In the genomic region with DNA sequence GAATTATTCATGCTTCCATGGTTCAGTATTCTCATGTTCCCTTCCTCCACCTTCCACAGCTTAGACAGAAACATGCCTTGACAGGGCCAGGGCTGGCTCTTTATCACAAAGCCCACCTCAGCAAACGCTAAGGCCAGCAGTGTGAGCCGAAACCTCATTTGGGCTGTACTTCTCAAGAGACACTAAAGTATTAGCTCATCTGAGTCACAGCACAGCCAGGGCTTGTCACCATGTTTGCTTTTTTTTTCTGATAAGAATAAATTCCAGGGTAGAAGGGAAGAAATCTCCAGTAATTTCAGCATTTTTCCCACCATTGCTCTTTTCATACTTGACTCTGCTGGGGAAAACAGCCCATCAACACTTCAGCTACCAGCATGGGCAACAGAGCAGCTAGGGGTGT, we compare ENCODE assay signal across 34 cellular contexts.
DNase-seq lines count a peak whose midpoint lies in the region; ATAC-seq and TF ChIP-seq lines count a peak whose summit lies in the region.
"Had no signal": no experiment of that assay in that cellular context is flagged by ENCODE, and none has a peak within 500 bp of the region (broad histone marks: within the 10 kb centered on the region; RNA-seq: fewer than 3 reads in every experiment).

No MANE protein-coding gene starts in this region.

- H3K27me3 Mint-ChIP-seq in progenitor cell of endocrine pancreas: peaks cover 21% of the 10 kb centered on the region

- no peak overlapping the region for H3K4me3 Mint-ChIP-seq in progenitor cell of endocrine pancreas (ENCODE audit: low read depth)
- H3K4me3 Mint-ChIP-seq: activated naive CD4-positive, alpha-beta T cell treated with anti-CD3 and anti-CD28 coated beads for 36 hours; CD8-positive, alpha-beta memory T cell; naive B cell; T-helper 17 cell had no signal

- H3K27me3 ChIP-seq in stomach (no peaks in the 10 kb centered on the region), prostate gland (replicated peaks; ENCODE audit: insufficient read depth) (peaks cover 3% of the 10 kb centered on the region)
- H3K27me3 ChIP-seq: adrenal gland, BE2C, neutrophil, tibial nerve had no signal

- H3K27ac ChIP-seq in stomach: no peak overlapping the region
- H3K27ac ChIP-seq in prostate gland: no peak overlapping the region
- H3K27ac ChIP-seq: adrenal gland, epithelial cell of prostate, neutrophil, psoas muscle, SK-N-MC, tibial nerve had no signal

- H3K36me3 ChIP-seq in stomach (no peaks in the 10 kb centered on the region), prostate gland (no peaks in the 10 kb centered on the region)
- H3K36me3 ChIP-seq: adrenal gland, BE2C, neutrophil, tibial nerve had no signal

- DNase-seq in ELR (ENCODE audit: low read depth) (peak; percentile 52), fibroblast of the aortic adventitia (ENCODE audit: low read depth) (peak; percentile 52), progenitor cell of endocrine pancreas (ENCODE audit: low spot score, unreplicated experiment) (no peak), stomach (no peak), prostate gland (ENCODE audit: low spot score) (no peak), DMS 273 (lab: John Stamatoyannopoulos, UW; ENCODE audit: unreplicated experiment) (no peak)
- DNase-seq: activated CD4-positive, alpha-beta T cell treated with anti-CD3 and anti-CD28 coated beads, Interleukin-2, amount 50 U/mL, for 48 hours; activated naive CD4-positive, alpha-beta T cell treated with anti-CD3 and anti-CD28 coated beads for 36 hours; adrenal gland; BE2C; CD8-positive, alpha-beta memory T cell; effector memory CD4-positive, alpha-beta T cell; head of caudate nucleus; KBM-7; kidney; left ventricle myocardium superior; midbrain; MM.1S; naive B cell; NCI-H1105 treated with DMSO at 0.1 percent for 48 hours; NCI-H187 treated with DMSO at 0.1 percent for 48 hours; NCI-H524; psoas muscle; stimulated activated CD4-positive, alpha-beta T cell treated with anti-CD3 and anti-CD28 coated beads, Interleukin-4, amount 100 ng/mL, for 1 hour; T-helper 17 cell had no signal

- no peaks in the 10 kb centered on the region for H3K9me3 ChIP-seq in stomach
- H3K9me3 ChIP-seq in prostate gland: no peaks in the 10 kb centered on the region
- H3K9me3 ChIP-seq: adrenal gland, BE2C, neutrophil, psoas muscle, tibial nerve had no signal

- ATAC-seq in SK-N-SH treated with all-trans-retinoic acid at 6 μM for 48 hours: no peak
- no peak for ATAC-seq in HG03159 (IDR thresholded peaks at IDR 0.05; ENCODE audit: unreplicated experiment)
- ATAC-seq: activated CD4-positive, CD25-positive, alpha-beta regulatory T cell treated with anti-CD3 and anti-CD28 coated beads, Interleukin-2, amount 50 U/mL, for 24 hours; left ventricle myocardium superior; psoas muscle; sciatic nerve; T-helper 17 cell had no signal

- TF ChIP-seq POLR2A in stomach (IDR thresholded peaks at IDR 0.05) (no peak), prostate gland (IDR thresholded peaks at IDR 0.05) (no peak)

- peak overlapping the region; percentile 16 for H3K27ac Mint-ChIP-seq in progenitor cell of endocrine pancreas
- H3K27ac Mint-ChIP-seq: activated naive CD4-positive, alpha-beta T cell treated with anti-CD3 and anti-CD28 coated beads for 36 hours; CD8-positive, alpha-beta memory T cell; T-helper 17 cell had no signal

- no peaks in the 10 kb centered on the region for H3K36me3 Mint-ChIP-seq in progenitor cell of endocrine pancreas (ENCODE audit: insufficient read depth)
- H3K36me3 Mint-ChIP-seq: naive B cell had no signal

- H3K4me1 ChIP-seq in stomach: peaks cover 0 to 9% (median 2%) of the 10 kb centered on the region in 4 donors
- no peaks in the 10 kb centered on the region for H3K4me1 ChIP-seq in prostate gland (replicated peaks)
- H3K4me1 ChIP-seq: adrenal gland, psoas muscle, tibial nerve had no signal

- TF ChIP-seq CTCF in fibroblast of the aortic adventitia (IDR thresholded peaks at IDR 0.05; ENCODE audit: insufficient read depth, low read length) (no peak), progenitor cell of endocrine pancreas (IDR thresholded peaks at IDR 0.05; ENCODE audit: unreplicated experiment) (no peak), stomach (IDR thresholded peaks at IDR 0.05) (no peak), prostate gland (IDR thresholded peaks at IDR 0.05) (no peak)

- no peaks in the 10 kb centered on the region for H3K9me3 Mint-ChIP-seq in progenitor cell of endocrine pancreas (ENCODE audit: low read depth)
- H3K9me3 Mint-ChIP-seq: activated naive CD4-positive, alpha-beta T cell treated with anti-CD3 and anti-CD28 coated beads for 36 hours; CD8-positive, alpha-beta memory T cell had no signal

- 71 to 84% (median 76%) methylated on average over 2 of the region's 2 CpGs for WGBS in stomach, 5 donors
- 95% methylated on average over 2 of the region's 2 CpGs for WGBS in prostate gland

- H3K4me3 ChIP-seq in fibroblast of the aortic adventitia (ENCODE audit: low read depth, low read length) (no peak overlapping the region), stomach (no peak overlapping the region), prostate gland (no peak overlapping the region)
- H3K4me3 ChIP-seq: adrenal gland, coronary artery, psoas muscle, SK-N-MC, tibial nerve had no signal

- peaks cover 15% of the 10 kb centered on the region for H3K4me1 Mint-ChIP-seq in progenitor cell of endocrine pancreas (ENCODE audit: low read depth)
- H3K4me1 Mint-ChIP-seq: CD8-positive, alpha-beta memory T cell; naive B cell; T-helper 17 cell had no signal

- intact Hi-C loops in stomach (cut with DNase I; ENCODE audit: low total_unique reads) (no loop called here), prostate gland (cut with DNase I) (no loop called here)

- TF ChIP-seq EP300 in stomach (IDR thresholded peaks at IDR 0.05): no peak

TF ChIP-seq in SK-N-SH treated with all-trans-retinoic acid at 6 μM for 48 hours, 23 proteins besides CTCF, POLR2A, EP300 and RAD21:
- TF ChIP-seq ISL1 (CRISPR knock-in tag; IDR thresholded peaks at IDR 0.05) (0 out of 2 replicates have a peak, but pooled peaks have one; percentile 19), GLIS3 (CRISPR knock-in tag; IDR thresholded peaks at IDR 0.05) (no peak), TOX (CRISPR knock-in tag; IDR thresholded peaks at IDR 0.05; ENCODE audit: borderline replicate concordance) (no peak), ZFP30 (CRISPR knock-in tag; IDR thresholded peaks at IDR 0.05) (no peak), RARB (CRISPR knock-in tag; IDR thresholded peaks at IDR 0.05) (no peak), ZFP3 (CRISPR knock-in tag; IDR thresholded peaks at IDR 0.05) (no peak), ZNF8 (CRISPR knock-in tag; IDR thresholded peaks at IDR 0.05) (no peak), OSR1 (CRISPR knock-in tag; IDR thresholded peaks at IDR 0.05) (no peak), CSDC2 (CRISPR knock-in tag; IDR thresholded peaks at IDR 0.05) (peak; percentile 14; the same call in 1 of the 2 replicates)
- TF ChIP-seq, protein P1, sequence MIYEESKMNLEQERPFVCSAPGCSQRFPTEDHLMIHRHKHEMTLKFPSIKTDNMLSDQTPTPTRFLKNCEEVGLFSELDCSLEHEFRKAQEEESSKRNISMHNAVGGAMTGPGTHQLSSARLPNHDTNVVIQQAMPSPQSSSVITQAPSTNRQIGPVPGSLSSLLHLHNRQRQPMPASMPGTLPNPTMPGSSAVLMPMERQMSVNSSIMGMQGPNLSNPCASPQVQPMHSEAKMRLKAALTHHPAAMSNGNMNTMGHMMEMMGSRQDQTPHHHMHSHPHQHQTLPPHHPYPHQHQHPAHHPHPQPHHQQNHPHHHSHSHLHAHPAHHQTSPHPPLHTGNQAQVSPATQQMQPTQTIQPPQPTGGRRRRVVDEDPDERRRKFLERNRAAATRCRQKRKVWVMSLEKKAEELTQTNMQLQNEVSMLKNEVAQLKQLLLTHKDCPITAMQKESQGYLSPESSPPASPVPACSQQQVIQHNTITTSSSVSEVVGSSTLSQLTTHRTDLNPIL (CRISPR knock-in tag; IDR thresholded peaks at IDR 0.05; ENCODE audit: low read depth): no peak
- TF ChIP-seq, protein P2, sequence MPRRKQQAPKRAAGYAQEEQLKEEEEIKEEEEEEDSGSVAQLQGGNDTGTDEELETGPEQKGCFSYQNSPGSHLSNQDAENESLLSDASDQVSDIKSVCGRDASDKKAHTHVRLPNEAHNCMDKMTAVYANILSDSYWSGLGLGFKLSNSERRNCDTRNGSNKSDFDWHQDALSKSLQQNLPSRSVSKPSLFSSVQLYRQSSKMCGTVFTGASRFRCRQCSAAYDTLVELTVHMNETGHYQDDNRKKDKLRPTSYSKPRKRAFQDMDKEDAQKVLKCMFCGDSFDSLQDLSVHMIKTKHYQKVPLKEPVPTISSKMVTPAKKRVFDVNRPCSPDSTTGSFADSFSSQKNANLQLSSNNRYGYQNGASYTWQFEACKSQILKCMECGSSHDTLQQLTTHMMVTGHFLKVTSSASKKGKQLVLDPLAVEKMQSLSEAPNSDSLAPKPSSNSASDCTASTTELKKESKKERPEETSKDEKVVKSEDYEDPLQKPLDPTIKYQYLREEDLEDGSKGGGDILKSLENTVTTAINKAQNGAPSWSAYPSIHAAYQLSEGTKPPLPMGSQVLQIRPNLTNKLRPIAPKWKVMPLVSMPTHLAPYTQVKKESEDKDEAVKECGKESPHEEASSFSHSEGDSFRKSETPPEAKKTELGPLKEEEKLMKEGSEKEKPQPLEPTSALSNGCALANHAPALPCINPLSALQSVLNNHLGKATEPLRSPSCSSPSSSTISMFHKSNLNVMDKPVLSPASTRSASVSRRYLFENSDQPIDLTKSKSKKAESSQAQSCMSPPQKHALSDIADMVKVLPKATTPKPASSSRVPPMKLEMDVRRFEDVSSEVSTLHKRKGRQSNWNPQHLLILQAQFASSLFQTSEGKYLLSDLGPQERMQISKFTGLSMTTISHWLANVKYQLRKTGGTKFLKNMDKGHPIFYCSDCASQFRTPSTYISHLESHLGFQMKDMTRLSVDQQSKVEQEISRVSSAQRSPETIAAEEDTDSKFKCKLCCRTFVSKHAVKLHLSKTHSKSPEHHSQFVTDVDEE (CRISPR knock-in tag; IDR thresholded peaks at IDR 0.05): no peak
- TF ChIP-seq, protein P3, sequence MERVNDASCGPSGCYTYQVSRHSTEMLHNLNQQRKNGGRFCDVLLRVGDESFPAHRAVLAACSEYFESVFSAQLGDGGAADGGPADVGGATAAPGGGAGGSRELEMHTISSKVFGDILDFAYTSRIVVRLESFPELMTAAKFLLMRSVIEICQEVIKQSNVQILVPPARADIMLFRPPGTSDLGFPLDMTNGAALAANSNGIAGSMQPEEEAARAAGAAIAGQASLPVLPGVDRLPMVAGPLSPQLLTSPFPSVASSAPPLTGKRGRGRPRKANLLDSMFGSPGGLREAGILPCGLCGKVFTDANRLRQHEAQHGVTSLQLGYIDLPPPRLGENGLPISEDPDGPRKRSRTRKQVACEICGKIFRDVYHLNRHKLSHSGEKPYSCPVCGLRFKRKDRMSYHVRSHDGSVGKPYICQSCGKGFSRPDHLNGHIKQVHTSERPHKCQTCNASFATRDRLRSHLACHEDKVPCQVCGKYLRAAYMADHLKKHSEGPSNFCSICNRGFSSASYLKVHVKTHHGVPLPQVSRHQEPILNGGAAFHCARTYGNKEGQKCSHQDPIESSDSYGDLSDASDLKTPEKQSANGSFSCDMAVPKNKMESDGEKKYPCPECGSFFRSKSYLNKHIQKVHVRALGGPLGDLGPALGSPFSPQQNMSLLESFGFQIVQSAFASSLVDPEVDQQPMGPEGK (CRISPR knock-in tag; IDR thresholded peaks at IDR 0.05; ENCODE audit: borderline replicate concordance): no peak

Comparison
In these comparisons a context has a peak if more than half of its experiments do, and no peak if none do; other contexts are left out.
1. DNase-seq: peak in ELR (single experiment) and fibroblast of the aortic adventitia (single experiment); none in progenitor cell of endocrine pancreas (single experiment), stomach (single experiment), prostate gland (single experiment) and DMS 273 (single experiment).